In genomic region chr10:111999915-112000302, GRCh38 we compare ENCODE assay signal across 27 cellular contexts.
"Had no signal": no experiment of that assay in that cellular context is flagged by ENCODE, and none has a peak within 500 bp of the region (broad histone marks: within the 10 kb centered on the region; RNA-seq: fewer than 3 reads in every experiment).

No MANE protein-coding gene starts in this region.

- H3K36me3 ChIP-seq: adrenal gland, colonic mucosa, lower lobe of right lung, uterus had no signal

- H3K36me3 Mint-ChIP-seq: activated naive CD8-positive, alpha-beta T cell; natural killer cell; type B pancreatic cell had no signal

- H3K27ac ChIP-seq: adrenal gland, body of pancreas, colonic mucosa, lower lobe of right lung, uterus, VCaP had no signal

- H3K4me3 ChIP-seq: adrenal gland, body of pancreas, colonic mucosa, lower lobe of right lung, uterus had no signal

- H3K4me1 Mint-ChIP-seq: natural killer cell had no signal

- H3K27ac Mint-ChIP-seq: activated naive CD8-positive, alpha-beta T cell; natural killer cell; type B pancreatic cell had no signal

- DNase-seq: activated CD4-positive, alpha-beta T cell treated with anti-CD3 and anti-CD28 coated beads for 48 hours; activated CD4-positive, alpha-beta T cell treated with anti-CD3 and anti-CD28 coated beads, Interleukin-2, amount 50 U/mL, for 48 hours; activated CD8-positive, alpha-beta memory T cell treated with anti-CD3 and anti-CD28 coated beads for 24 hours; activated effector memory CD4-positive, alpha-beta T cell treated with Interleukin-2 at 50 U/mL for 16 hours; activated naive CD4-positive, alpha-beta T cell treated with Interleukin-2 at 50 U/mL for 16 hours; aorta; cerebellar nuclear complex; colonic mucosa; effector memory CD4-positive, alpha-beta T cell; foreskin fibroblast; head of caudate nucleus; hippocampal formation; lower lobe of right lung; mesenchymal stem cell; natural killer cell; posterior cingulate gyrus; right cardiac atrium; stimulated activated CD4-positive, alpha-beta T cell treated with anti-CD3 and anti-CD28 coated beads, Interleukin-2, amount 100 ng/mL, for 48 hours; stimulated activated naive CD4-positive, alpha-beta T cell treated with Interleukin-2 at 50 U/mL for 16 hours; substantia nigra had no signal

- H3K27me3 ChIP-seq: adrenal gland, body of pancreas, colonic mucosa, uterus had no signal

- H3K9me3 ChIP-seq: adrenal gland, body of pancreas, colonic mucosa, lower lobe of right lung, uterus had no signal

- H3K4me1 ChIP-seq: adrenal gland, body of pancreas, colonic mucosa, lower lobe of right lung, uterus had no signal

- ATAC-seq: activated CD4-positive, CD25-positive, alpha-beta regulatory T cell treated with anti-CD3 and anti-CD28 coated beads, Interleukin-2, amount 50 U/mL, for 24 hours; body of pancreas; lower lobe of right lung had no signal

- H3K4me3 Mint-ChIP-seq: activated naive CD8-positive, alpha-beta T cell; natural killer cell; type B pancreatic cell had no signal
